Comparison of ENCODE assay signal across 26 cellular contexts in genomic region chr5:154258531-154259217, GRCh38.
"Had no signal": no experiment of that assay in that cellular context is flagged by ENCODE, and none has a peak within 500 bp of the region (broad histone marks: within the 10 kb centered on the region; RNA-seq: fewer than 3 reads in every experiment).

No MANE protein-coding gene starts in this region.

- H3K27ac ChIP-seq: coronary artery, gastrocnemius medialis, heart right ventricle, left ventricle myocardium inferior, right atrium auricular region, suprapubic skin, WERI-Rb-1 had no signal

- H3K4me1 ChIP-seq: gastrocnemius medialis, suprapubic skin had no signal

- DNase-seq: activated CD4-positive, alpha-beta T cell treated with anti-CD3 and anti-CD28 coated beads for 4 hours; activated CD8-positive, alpha-beta T cell treated with anti-CD3 and anti-CD28 coated beads for 36 hours; activated gamma-delta T cell; activated T-cell treated with anti-CD3 and anti-CD28 coated beads, Interleukin-2, amount 50 U/mL, for 72 hours; caudate nucleus; effector CD8-positive, alpha-beta T cell; gastrocnemius medialis; heart right ventricle; left ventricle myocardium inferior; natural killer cell; occipital lobe; stimulated activated CD4-positive, alpha-beta T cell treated with anti-CD3 and anti-CD28 coated beads, Interleukin-4, amount 100 ng/mL, for 4 hours; stimulated activated CD8-positive, alpha-beta memory T cell treated with anti-CD3 and anti-CD28 coated beads, Interleukin-4, amount 100 ng/mL, for 48 hours; WERI-Rb-1 had no signal

- H3K27ac Mint-ChIP-seq: activated CD8-positive, alpha-beta T cell treated with anti-CD3 and anti-CD28 coated beads for 36 hours; activated naive CD4-positive, alpha-beta T cell treated with anti-CD3 and anti-CD28 coated beads, Interleukin-2, amount 50 U/mL, for 72 hours; activated T-cell treated with anti-CD3 and anti-CD28 coated beads, Interleukin-2, amount 50 U/mL, for 72 hours; memory B cell; progenitor cell of endocrine pancreas; stimulated activated naive CD8-positive, alpha-beta T cell treated with anti-CD3 and anti-CD28 coated beads, Interleukin-15, Interleukin-2, amounts not matched to agents 100 ng/mL and 50 ng/mL, for 24 hours; T-helper 1 cell treated with Interleukin-12 subunit alpha and Interleukin-12 subunit beta and Interleukin-4 antibody, amounts not matched to agents 30 μg/mL and 1 μg/mL, for 36 hours; type B pancreatic cell had no signal

- H3K27me3 Mint-ChIP-seq: activated CD8-positive, alpha-beta T cell treated with anti-CD3 and anti-CD28 coated beads for 36 hours; memory B cell; progenitor cell of endocrine pancreas; stimulated activated naive CD8-positive, alpha-beta T cell treated with anti-CD3 and anti-CD28 coated beads, Interleukin-15, Interleukin-2, amounts not matched to agents 100 ng/mL and 50 ng/mL, for 24 hours had no signal

- H3K9me3 Mint-ChIP-seq: activated CD8-positive, alpha-beta T cell treated with anti-CD3 and anti-CD28 coated beads for 36 hours; activated T-cell treated with anti-CD3 and anti-CD28 coated beads, Interleukin-2, amount 50 U/mL, for 72 hours; memory B cell; natural killer cell; stimulated activated naive CD8-positive, alpha-beta T cell treated with anti-CD3 and anti-CD28 coated beads, Interleukin-15, Interleukin-2, amounts not matched to agents 100 ng/mL and 50 ng/mL, for 24 hours; T-helper 1 cell treated with Interleukin-12 subunit alpha and Interleukin-12 subunit beta and Interleukin-4 antibody, amounts not matched to agents 30 μg/mL and 1 μg/mL, for 36 hours; type B pancreatic cell had no signal

- H3K4me3 Mint-ChIP-seq: activated CD8-positive, alpha-beta T cell treated with anti-CD3 and anti-CD28 coated beads for 36 hours; activated T-cell treated with anti-CD3 and anti-CD28 coated beads, Interleukin-2, amount 50 U/mL, for 72 hours; memory B cell; natural killer cell; stimulated activated naive CD8-positive, alpha-beta T cell treated with anti-CD3 and anti-CD28 coated beads, Interleukin-15, Interleukin-2, amounts not matched to agents 100 ng/mL and 50 ng/mL, for 24 hours; T-helper 1 cell treated with Interleukin-12 subunit alpha and Interleukin-12 subunit beta and Interleukin-4 antibody, amounts not matched to agents 30 μg/mL and 1 μg/mL, for 36 hours; type B pancreatic cell had no signal

- H3K27me3 ChIP-seq: gastrocnemius medialis, heart right ventricle, right atrium auricular region, suprapubic skin had no signal

- H3K36me3 ChIP-seq: gastrocnemius medialis, left ventricle myocardium inferior, right atrium auricular region, suprapubic skin, WERI-Rb-1 had no signal

- FAIRE-seq: islet of Langerhans had no signal

- H3K9me3 ChIP-seq: gastrocnemius medialis, heart right ventricle, left ventricle myocardium inferior, right atrium auricular region, suprapubic skin had no signal

- ATAC-seq: activated CD8-positive, alpha-beta T cell treated with anti-CD3 and anti-CD28 coated beads for 36 hours; activated naive CD4-positive, alpha-beta T cell treated with anti-CD3 and anti-CD28 coated beads, Interleukin-2, amount 50 U/mL, for 72 hours; activated T-cell treated with anti-CD3 and anti-CD28 coated beads, Interleukin-2, amount 50 U/mL, for 72 hours; gastrocnemius medialis; heart right ventricle; natural killer cell; SK-N-SH treated with all-trans-retinoic acid at 6 μM for 48 hours had no signal

- H3K4me3 ChIP-seq: coronary artery, gastrocnemius medialis, heart right ventricle, left ventricle myocardium inferior, right atrium auricular region, smooth muscle cell, suprapubic skin had no signal
